24 cellular contexts compared by ENCODE assay signal in genomic region chr5:155699385-155699784, GRCh38.
DNase-seq lines count a peak whose midpoint lies in the region; ATAC-seq and TF ChIP-seq lines count a peak whose summit lies in the region.
"Had no signal": no experiment of that assay in that cellular context is flagged by ENCODE, and none has a peak within 500 bp of the region (broad histone marks: within the 10 kb centered on the region; RNA-seq: fewer than 3 reads in every experiment).

No MANE protein-coding gene starts in this region.

- intact Hi-C loops in MCF 10A (cut with micrococcal nuclease) = loop anchor here (1.0 to 5.0 kb wide), 2 partner anchors 560 to 727 kb away; no protein-coding TSS in a partner anchor
- intact Hi-C loops in breast epithelium (cut with DNase I; ENCODE audit: low total_unique reads) = no loop called here
- intact Hi-C loops in testis (cut with DNase I; ENCODE audit: low total_unique reads) = no loop called here

- POLR2A ChIA-PET in MCF 10A (lab: Yijun Ruan, JAX) (no interaction called here), WTC11 (lab: Charles Lee) (no interaction called here)
- POLR2A ChIA-PET in naive thymus-derived CD8-positive, alpha-beta T cell (lab: Charles Lee) = no interaction called here

- no peak overlapping the region for H3K4me3 ChIP-seq in breast epithelium
- H3K4me3 ChIP-seq in iPS DF 6.9 (ENCODE audit: low read length) = no peak overlapping the region
- H3K4me3 ChIP-seq in testis = no peak overlapping the region
- H3K4me3 ChIP-seq: gastroesophageal sphincter, right lobe of liver, SK-N-MC, suprapubic skin had no signal

- H3K27ac Mint-ChIP-seq in MCF 10A (ENCODE audit: low read depth, unreplicated experiment) (no peak overlapping the region), WTC11 (no peak overlapping the region)
- H3K27ac Mint-ChIP-seq in naive thymus-derived CD8-positive, alpha-beta T cell = no peak overlapping the region
- H3K27ac Mint-ChIP-seq: activated naive CD8-positive, alpha-beta T cell treated with anti-CD3 and anti-CD28 coated beads, Interleukin-2, amount 50 U/mL, for 24 hours; dendritic cell treated with granulocyte-macrophage colony-stimulating factor and Interleukin-4, amounts not matched to agents 40 ng/mL and 50 ng/mL, for 4 days; stimulated activated naive B cell treated with anti-CD40 and anti-IgM and Interleukin-4, amounts not matched to agents 10 μg/mL and 1 μg/mL and 100 μg/mL, for 72 hours; T-helper 1 cell treated with Interleukin-12 subunit alpha and Interleukin-12 subunit beta and Interleukin-4 antibody, amounts not matched to agents 30 μg/mL and 1 μg/mL, for 36 hours had no signal

- no peaks in the 10 kb centered on the region for H3K4me1 Mint-ChIP-seq in MCF 10A (ENCODE audit: insufficient read depth, unreplicated experiment)
- H3K4me1 Mint-ChIP-seq in WTC11 = no peaks in the 10 kb centered on the region
- no peaks in the 10 kb centered on the region for H3K4me1 Mint-ChIP-seq in naive thymus-derived CD8-positive, alpha-beta T cell
- H3K4me1 Mint-ChIP-seq: activated naive CD8-positive, alpha-beta T cell treated with anti-CD3 and anti-CD28 coated beads, Interleukin-2, amount 50 U/mL, for 24 hours; central memory CD8-positive, alpha-beta T cell; stimulated activated naive B cell treated with anti-CD40 and anti-IgM and Interleukin-4, amounts not matched to agents 10 μg/mL and 1 μg/mL and 100 μg/mL, for 72 hours had no signal

- H3K4me1 ChIP-seq in breast epithelium (no peaks in the 10 kb centered on the region), iPS DF 6.9 (ENCODE audit: control insufficient read depth, insufficient read depth, low read length) (no peaks in the 10 kb centered on the region), testis (no peaks in the 10 kb centered on the region)
- H3K4me1 ChIP-seq: BE2C, gastroesophageal sphincter, right lobe of liver, suprapubic skin had no signal

- no peaks in the 10 kb centered on the region for H3K9me3 Mint-ChIP-seq in MCF 10A (ENCODE audit: unreplicated experiment)
- H3K9me3 Mint-ChIP-seq in WTC11 = no peaks in the 10 kb centered on the region
- no peaks in the 10 kb centered on the region for H3K9me3 Mint-ChIP-seq in naive thymus-derived CD8-positive, alpha-beta T cell
- H3K9me3 Mint-ChIP-seq: activated naive CD8-positive, alpha-beta T cell treated with anti-CD3 and anti-CD28 coated beads, Interleukin-2, amount 50 U/mL, for 24 hours; activated T-cell treated with anti-CD3 and anti-CD28 coated beads, Interleukin-2, amount 50 U/mL, for 4 hours; central memory CD8-positive, alpha-beta T cell; dendritic cell treated with granulocyte-macrophage colony-stimulating factor and Interleukin-4, amounts not matched to agents 40 ng/mL and 50 ng/mL, for 4 days; T-helper 1 cell treated with Interleukin-12 subunit alpha and Interleukin-12 subunit beta and Interleukin-4 antibody, amounts not matched to agents 30 μg/mL and 1 μg/mL, for 36 hours had no signal

- H3K36me3 Mint-ChIP-seq in MCF 10A (ENCODE audit: insufficient read depth, unreplicated experiment) (no peaks in the 10 kb centered on the region), WTC11 (no peaks in the 10 kb centered on the region)
- H3K36me3 Mint-ChIP-seq in naive thymus-derived CD8-positive, alpha-beta T cell = no peaks in the 10 kb centered on the region
- H3K36me3 Mint-ChIP-seq: stimulated activated naive B cell treated with anti-CD40 and anti-IgM and Interleukin-4, amounts not matched to agents 10 μg/mL and 1 μg/mL and 100 μg/mL, for 72 hours had no signal

- CTCF ChIA-PET in MCF 10A (lab: Yijun Ruan, JAX) = interaction anchor here (1.1 to 2.7 kb wide), 5 partner anchors 12 to 1125 kb away, joined by 4 to 18 read pairs (median 12); no protein-coding TSS in a partner anchor
- CTCF ChIA-PET in WTC11 (lab: Charles Lee) = interaction anchor here (1.3 kb wide), 1 partner anchor 27 kb away, joined by 6 read pairs; no protein-coding TSS in a partner anchor

- no peak for TF ChIP-seq POLR2A in breast epithelium (IDR thresholded peaks at IDR 0.05)
- no peak for TF ChIP-seq POLR2A in testis (IDR thresholded peaks at IDR 0.05)

- WGBS in iPS DF 6.9 (ENCODE audit: insufficient coverage, insufficient read length) = no CpG with 5 or more reads among the region's 1 CpG
- WGBS in testis, 2 donors = 65 to 80% methylated on average over 1 of the region's 1 CpG

- no TSS peak for BruUV-seq in MCF 10A (replicated peaks; lab: Mats Ljungman, UMichigan)

- H3K9me3 ChIP-seq in breast epithelium (no peaks in the 10 kb centered on the region), iPS DF 6.9 (ENCODE audit: control insufficient read depth, insufficient read depth, low read length) (no peaks in the 10 kb centered on the region), testis (no peaks in the 10 kb centered on the region)
- H3K9me3 ChIP-seq: right lobe of liver, suprapubic skin had no signal

- H3K27me3 ChIP-seq in breast epithelium = no peaks in the 10 kb centered on the region
- H3K27me3 ChIP-seq in iPS DF 6.9 (ENCODE audit: control insufficient read depth, insufficient read depth, low read length) = no peaks in the 10 kb centered on the region
- no peaks in the 10 kb centered on the region for H3K27me3 ChIP-seq in testis
- H3K27me3 ChIP-seq: BE2C, gastroesophageal sphincter, right lobe of liver, suprapubic skin had no signal

- DNase-seq in MCF 10A (ENCODE audit: unreplicated experiment) (no peak), breast epithelium (ENCODE audit: low spot score in 2 of 2) (no peak), WTC11 (ENCODE audit: low spot score) (no peak), iPS DF 6.9 (ENCODE audit: low read depth, low spot score) (peak; percentile 2), testis (peak; percentile 15), SIG-M5 treated with dmso at 0.1 percent for 504 hours (lab: John Stamatoyannopoulos, UW; ENCODE audit: unreplicated experiment) (no peak)
- no peak for DNase-seq in naive thymus-derived CD8-positive, alpha-beta T cell
- no peak for DNase-seq in activated CD4-positive, alpha-beta T cell treated with anti-CD3 and anti-CD28 coated beads, Interleukin-2, amount 50 U/mL, for 48 hours
- DNase-seq: activated CD4-positive, alpha-beta T cell treated with anti-CD3 and anti-CD28 coated beads for 4 hours; activated naive CD8-positive, alpha-beta T cell treated with anti-CD3 and anti-CD28 coated beads, Interleukin-2, amount 50 U/mL, for 24 hours; activated T-cell treated with anti-CD3 and anti-CD28 coated beads, Interleukin-2, amount 50 U/mL, for 4 hours; BE2C; NCI-H1436 treated with DMSO at 0.1 percent for 48 hours; NCI-H510A treated with DMSO at 0.1 percent for 48 hours; right lobe of liver; stimulated activated naive B cell treated with anti-CD40 and anti-IgM and Interleukin-4, amounts not matched to agents 10 μg/mL and 1 μg/mL and 100 μg/mL, for 72 hours had no signal

- TF ChIP-seq CTCF in MCF 10A (IDR thresholded peaks at IDR 0.05; ENCODE audit: unreplicated experiment) (peak; percentile 12), breast epithelium (IDR thresholded peaks at IDR 0.05) (no peak), WTC11 (IDR thresholded peaks at IDR 0.05) (no peak), testis (IDR thresholded peaks at IDR 0.05) (peak in 1 of 3 experiments; percentile 9)

- H3K4me3 Mint-ChIP-seq in MCF 10A (ENCODE audit: unreplicated experiment) (no peak overlapping the region), WTC11 (no peak overlapping the region)
- no peak overlapping the region for H3K4me3 Mint-ChIP-seq in naive thymus-derived CD8-positive, alpha-beta T cell
- H3K4me3 Mint-ChIP-seq: activated naive CD8-positive, alpha-beta T cell treated with anti-CD3 and anti-CD28 coated beads, Interleukin-2, amount 50 U/mL, for 24 hours; activated T-cell treated with anti-CD3 and anti-CD28 coated beads, Interleukin-2, amount 50 U/mL, for 4 hours; central memory CD8-positive, alpha-beta T cell; dendritic cell treated with granulocyte-macrophage colony-stimulating factor and Interleukin-4, amounts not matched to agents 40 ng/mL and 50 ng/mL, for 4 days; stimulated activated naive B cell treated with anti-CD40 and anti-IgM and Interleukin-4, amounts not matched to agents 10 μg/mL and 1 μg/mL and 100 μg/mL, for 72 hours; T-helper 1 cell treated with Interleukin-12 subunit alpha and Interleukin-12 subunit beta and Interleukin-4 antibody, amounts not matched to agents 30 μg/mL and 1 μg/mL, for 36 hours had no signal

- no peaks in the 10 kb centered on the region for H3K36me3 ChIP-seq in breast epithelium
- no peaks in the 10 kb centered on the region for H3K36me3 ChIP-seq in iPS DF 6.9 (ENCODE audit: control insufficient read depth, insufficient read depth, low read length)
- no peaks in the 10 kb centered on the region for H3K36me3 ChIP-seq in testis (ENCODE audit: low read depth, missing control alignments)
- H3K36me3 ChIP-seq: BE2C, gastroesophageal sphincter, right lobe of liver, suprapubic skin had no signal

- H3K27me3 Mint-ChIP-seq in MCF 10A (ENCODE audit: insufficient read depth, unreplicated experiment) (no peaks in the 10 kb centered on the region), WTC11 (ENCODE audit: low read depth) (no peaks in the 10 kb centered on the region)
- H3K27me3 Mint-ChIP-seq in naive thymus-derived CD8-positive, alpha-beta T cell = peaks cover 0 to 6% (median 0%) of the 10 kb centered on the region in 5 donors
- H3K27me3 Mint-ChIP-seq: activated naive CD8-positive, alpha-beta T cell treated with anti-CD3 and anti-CD28 coated beads, Interleukin-2, amount 50 U/mL, for 24 hours; central memory CD8-positive, alpha-beta T cell; dendritic cell treated with granulocyte-macrophage colony-stimulating factor and Interleukin-4, amounts not matched to agents 40 ng/mL and 50 ng/mL, for 4 days; stimulated activated naive B cell treated with anti-CD40 and anti-IgM and Interleukin-4, amounts not matched to agents 10 μg/mL and 1 μg/mL and 100 μg/mL, for 72 hours had no signal

- ATAC-seq in WTC11 = peak; percentile 66
- no peak for ATAC-seq in naive thymus-derived CD8-positive, alpha-beta T cell
- ATAC-seq: activated naive CD8-positive, alpha-beta T cell treated with anti-CD3 and anti-CD28 coated beads, Interleukin-2, amount 50 U/mL, for 24 hours; activated T-cell treated with anti-CD3 and anti-CD28 coated beads, Interleukin-2, amount 50 U/mL, for 4 hours; gastroesophageal sphincter; right lobe of liver; stimulated activated naive B cell treated with anti-CD40 and anti-IgM and Interleukin-4, amounts not matched to agents 10 μg/mL and 1 μg/mL and 100 μg/mL, for 72 hours had no signal

- H3K27ac ChIP-seq in breast epithelium (no peak overlapping the region), iPS DF 6.9 (ENCODE audit: low read length) (no peak overlapping the region), testis (no peak overlapping the region)
- H3K27ac ChIP-seq: gastroesophageal sphincter, HL-60, right lobe of liver, RWPE1, SK-N-MC, suprapubic skin had no signal

TF ChIP-seq in WTC11, 78 proteins besides CTCF, POLR2A, EP300 and RAD21 (continues in another document):
- TF ChIP-seq ATF3 (CRISPR knock-in tag; conservative IDR thresholded peaks at IDR 0.05) (no peak), MXD4 (CRISPR knock-in tag; IDR thresholded peaks at IDR 0.05; ENCODE audit: borderline replicate concordance) (no peak), RORB (CRISPR knock-in tag; IDR thresholded peaks at IDR 0.05) (no peak)

Comparison
In these comparisons a context has a peak if more than half of its experiments do, and no peak if none do; other contexts are left out.
1. DNase-seq: peak in iPS DF 6.9 (single experiment) and testis (single experiment); none in MCF 10A (single experiment), breast epithelium (0 of 2), WTC11 (single experiment), naive thymus-derived CD8-positive, alpha-beta T cell (0 of 10), activated CD4-positive, alpha-beta T cell treated with anti-CD3 and anti-CD28 coated beads, Interleukin-2, amount 50 U/mL, for 48 hours (0 of 2) and SIG-M5 treated with dmso at 0.1 percent for 504 hours (single experiment).